In genomic region chrX:150032742-150033141, GRCh38 we compare ENCODE assay signal across 14 cellular contexts.
DNase-seq lines count a peak whose midpoint lies in the region; ATAC-seq, FAIRE-seq and TF ChIP-seq lines count a peak whose summit lies in the region.
"Had no signal": no experiment of that assay in that cellular context is flagged by ENCODE, and none has a peak within 500 bp of the region (broad histone marks: within the 10 kb centered on the region; RNA-seq: fewer than 3 reads in every experiment).

No MANE protein-coding gene starts in this region.

- TF ChIP-seq CTCF in brain microvascular endothelial cell (IDR thresholded peaks at IDR 0.05; ENCODE audit: low read depth, low read length, missing control alignments), result no peak
- TF ChIP-seq CTCF in mucosa of descending colon (IDR thresholded peaks at IDR 0.05), result no peak
- no peak for TF ChIP-seq CTCF in glutamatergic neuron (IDR thresholded peaks at IDR 0.05; ENCODE audit: partially characterized antibody, unreplicated experiment)

- H3K9me3 ChIP-seq in mucosa of descending colon, result no peaks in the 10 kb centered on the region
- H3K9me3 ChIP-seq: sigmoid colon had no signal

- H3K27ac Mint-ChIP-seq in glutamatergic neuron (ENCODE audit: unreplicated experiment), result no peak overlapping the region
- H3K27ac Mint-ChIP-seq: activated CD8-positive, alpha-beta memory T cell treated with anti-CD3 and anti-CD28 coated beads, Interleukin-2, amount 10 ng/mL, durations not matched to agents 7 days and 5 days; brain; T-helper 1 cell treated with Interleukin-12 subunit alpha and Interleukin-12 subunit beta and Interleukin-4 antibody, amounts not matched to agents 30 μg/mL and 1 μg/mL, for 36 hours had no signal

- intact Hi-C loops in mucosa of descending colon (cut with DNase I, micrococcal nuclease), result no loop called here

- no peaks in the 10 kb centered on the region for H3K9me3 Mint-ChIP-seq in glutamatergic neuron (ENCODE audit: unreplicated experiment)

- H3K4me3 Mint-ChIP-seq in glutamatergic neuron (ENCODE audit: unreplicated experiment), result no peak overlapping the region
- H3K4me3 Mint-ChIP-seq: activated CD8-positive, alpha-beta memory T cell treated with anti-CD3 and anti-CD28 coated beads, Interleukin-2, amount 10 ng/mL, durations not matched to agents 7 days and 5 days; brain; T-helper 1 cell treated with Interleukin-12 subunit alpha and Interleukin-12 subunit beta and Interleukin-4 antibody, amounts not matched to agents 30 μg/mL and 1 μg/mL, for 36 hours had no signal

- FAIRE-seq in HTR-8/SVneo (lab: Jason Lieb, UNC), result no peak

- H3K4me1 ChIP-seq in mucosa of descending colon (ENCODE audit: low read depth), result no peaks in the 10 kb centered on the region

- DNase-seq in DMS79 treated with DMSO at 0.1 percent for 48 hours (lab: John Stamatoyannopoulos, UW), result peak; percentile 69
- peak; percentile 2 for DNase-seq in HTR-8/SVneo (ENCODE audit: insufficient read length, low spot score)
- peak; percentile 70 for DNase-seq in brain microvascular endothelial cell
- no peak for DNase-seq in mucosa of descending colon
- no peak for DNase-seq in NCI-H2081 treated with DMSO at 0.1 percent for 48 hours (lab: John Stamatoyannopoulos, UW)
- no peak for DNase-seq in glutamatergic neuron
- DNase-seq in stimulated activated CD4-positive, alpha-beta T cell treated with anti-CD3 and anti-CD28 coated beads, Interleukin-12 subunit alpha, Interleukin-12 subunit beta, amount 100 ng/mL, for 4 hours, result no peak
- DNase-seq: activated CD8-positive, alpha-beta memory T cell treated with anti-CD3 and anti-CD28 coated beads, Interleukin-2, amount 10 ng/mL, durations not matched to agents 7 days and 5 days; GF-D8; midbrain; NCI-H510A; sigmoid colon had no signal

- peak; percentile 51 for ATAC-seq in mucosa of descending colon
- ATAC-seq: activated CD8-positive, alpha-beta memory T cell treated with anti-CD3 and anti-CD28 coated beads, Interleukin-2, amount 10 ng/mL, durations not matched to agents 7 days and 5 days had no signal

- H3K27ac ChIP-seq in brain microvascular endothelial cell, result no peak overlapping the region
- H3K27ac ChIP-seq: sigmoid colon had no signal

- no peaks in the 10 kb centered on the region for H3K36me3 Mint-ChIP-seq in glutamatergic neuron (ENCODE audit: unreplicated experiment)
- H3K36me3 Mint-ChIP-seq: brain had no signal

- H3K27me3 Mint-ChIP-seq in glutamatergic neuron (ENCODE audit: unreplicated experiment), result no peaks in the 10 kb centered on the region
- H3K27me3 Mint-ChIP-seq: brain had no signal

- H3K27me3 ChIP-seq in brain microvascular endothelial cell (replicated peaks), result no peaks in the 10 kb centered on the region
- H3K27me3 ChIP-seq: sigmoid colon had no signal

- H3K36me3 ChIP-seq in brain microvascular endothelial cell (replicated peaks) (no peaks in the 10 kb centered on the region), mucosa of descending colon (ENCODE audit: low read depth) (no peaks in the 10 kb centered on the region)
- H3K36me3 ChIP-seq: sigmoid colon had no signal

- in situ Hi-C loops in brain microvascular endothelial cell (cut with HindIII; ENCODE audit: low pct_ligation_motif_present, low sequenced_read_pairs), result no loop called here

- no peaks in the 10 kb centered on the region for H3K4me1 Mint-ChIP-seq in glutamatergic neuron (ENCODE audit: low read depth, unreplicated experiment)

- H3K4me3 ChIP-seq in brain microvascular endothelial cell (ENCODE audit: low read depth, low read length) (no peak overlapping the region), mucosa of descending colon (no peak overlapping the region)
- H3K4me3 ChIP-seq: sigmoid colon had no signal

Comparison
In these comparisons a context has a peak if more than half of its experiments do, and no peak if none do; other contexts are left out.
1. DNase-seq: peak in DMS79 treated with DMSO at 0.1 percent for 48 hours (single experiment), HTR-8/SVneo (single experiment) and brain microvascular endothelial cell (single experiment); none in mucosa of descending colon (0 of 3), NCI-H2081 treated with DMSO at 0.1 percent for 48 hours (single experiment), glutamatergic neuron (single experiment) and stimulated activated CD4-positive, alpha-beta T cell treated with anti-CD3 and anti-CD28 coated beads, Interleukin-12 subunit alpha, Interleukin-12 subunit beta, amount 100 ng/mL, for 4 hours (single experiment).